ENCODE assay signal across 8 cellular contexts in genomic region chr1:23692308-23692871, GRCh38. TPM values are rescaled to one million over a fixed set of nuclear protein-coding genes. Genes with fewer than 3 reads are reported as not detected.
A peak's percentile ranks its signal among the peaks of the same experiment; 100 is the strongest.
DNase-seq lines count a peak whose midpoint lies in the region; ATAC-seq and TF ChIP-seq lines count a peak whose summit lies in the region.

No MANE protein-coding gene starts in this region.

- no peak for TF ChIP-seq POLR2A in spleen (IDR thresholded peaks at IDR 0.05)

- DNase-seq in DMS53 (lab: John Stamatoyannopoulos, UW) (peak; percentile 43), DMS53 treated with DMSO at 0.1 percent for 48 hours (lab: John Stamatoyannopoulos, UW; ENCODE audit: unreplicated experiment) (no peak), right cardiac atrium (no peak), spleen (no peak), epidermal melanocyte (ENCODE audit: insufficient read length, low spot score) (no peak), NCI-H446 treated with DMSO at 0.1 percent for 48 hours (lab: John Stamatoyannopoulos, UW) (no peak)

- peak overlapping the region; percentile 99 for H3K4me3 ChIP-seq in WI38 (ENCODE audit: low read depth, low read length)
- H3K4me3 ChIP-seq in right cardiac atrium (ENCODE audit: low read length): peak overlapping the region; percentile 77
- peak overlapping the region; percentile 60 to 87 (median 78) for H3K4me3 ChIP-seq in spleen

- TF ChIP-seq CTCF in WI38 (IDR thresholded peaks at IDR 0.05; ENCODE audit: low read depth, low read length): no peak
- no peak for TF ChIP-seq CTCF in spleen (IDR thresholded peaks at IDR 0.05 in 8 of 11, conservative IDR thresholded peaks at IDR 0.05 in 3 of 11)

- whole genome bisulfite sequencing in right cardiac atrium: 9% methylated on average over 17 of the region's 17 CpGs
- 8 to 15% (median 13%) methylated on average over 17 of the region's 17 CpGs for WGBS in spleen, 5 donors

- no peaks in the 10 kb centered on the region for H3K27me3 ChIP-seq in right cardiac atrium (ENCODE audit: control insufficient read depth, insufficient read depth)
- H3K27me3 ChIP-seq in spleen (replicated peaks in 1 of 7): no peaks in the 10 kb centered on the region

- intact Hi-C loops in right cardiac atrium (cut with DNase I): no loop called here
- intact Hi-C loops in spleen (cut with DNase I; ENCODE audit: low total_unique reads): loop anchor here (10.0 kb wide), 1 partner anchor 52 kb away; the partner anchor contains the start of gene ELOA

- ATAC-seq in right cardiac atrium (no peak), HG02973 (IDR thresholded peaks at IDR 0.05; ENCODE audit: unreplicated experiment) (no peak)

- H3K27ac ChIP-seq in right cardiac atrium (ENCODE audit: low read length) (peak overlapping the region; percentile 76), spleen (peak overlapping the region; percentile 84 to 93 (median 86))

- peaks cover 0 to 51% (median 46%) of the 10 kb centered on the region in 6 donors for H3K36me3 ChIP-seq in spleen

- H3K4me1 ChIP-seq in right cardiac atrium (ENCODE audit: control insufficient read depth, insufficient read depth, low read length) (peaks cover 13% of the 10 kb centered on the region), spleen (peaks cover 20 to 61% (median 56%) of the 10 kb centered on the region in 6 donors)

- H3K9me3 ChIP-seq in right cardiac atrium (ENCODE audit: control insufficient read depth, low read length): no peaks in the 10 kb centered on the region
- peaks cover 0 to 8% (median 6%) of the 10 kb centered on the region in 8 donors for H3K9me3 ChIP-seq in spleen

RNA-seq across cellular contexts. Expression of gene RPL11, which starts 0.8 kb away (rescaled TPM):
- total RNA-seq in right cardiac atrium (100 to 1,000 TPM; 586 to 826 (median 727) TPM), spleen (1,000 to 10,000 TPM in 4 of 7 donors, 100 to 1,000 TPM in 3; 864 to 1,229 (median 1,082) TPM)
- polyA plus RNA-seq in right cardiac atrium (1,436 TPM), spleen (1,000 to 10,000 TPM; 4,161 to 6,089 (median 5,782) TPM)

RNA-seq across cellular contexts. Expression of gene ELOA, which starts 50.9 kb away (rescaled TPM):
- total RNA-seq in right cardiac atrium (10 to 100 TPM; 23.9 to 31.1 (median 25.9) TPM), spleen (10 to 100 TPM; 30.3 to 38.0 (median 34.0) TPM)
- polyA plus RNA-seq in right cardiac atrium (11.6 TPM), spleen (10 to 100 TPM in 2 of 3 donors, 1 to 10 TPM in 1; 7.9 to 12.2 (median 10.0) TPM)
